In the genomic region with DNA sequence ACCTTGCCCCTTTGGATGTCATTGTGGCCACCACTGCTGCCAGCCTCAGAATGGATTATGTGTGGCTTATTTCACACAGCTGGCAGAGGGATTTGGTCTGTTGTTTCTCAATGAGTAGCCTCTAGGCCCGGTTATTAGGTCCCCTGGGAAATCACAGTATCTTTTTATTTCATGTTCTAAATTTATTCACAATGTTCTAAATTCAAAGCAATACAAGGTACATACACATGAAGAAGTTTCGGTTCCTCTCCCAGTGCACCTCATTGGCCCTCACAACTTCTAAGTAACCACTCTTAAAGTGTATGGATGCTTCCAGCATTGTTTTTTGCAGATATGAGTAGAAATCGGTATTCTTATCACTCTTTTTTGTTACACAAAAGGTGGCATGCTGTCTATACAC, we compare ENCODE assay signal across 16 cellular contexts.
DNase-seq lines count a peak whose midpoint lies in the region; ATAC-seq, FAIRE-seq and TF ChIP-seq lines count a peak whose summit lies in the region.
"Had no signal": no experiment of that assay in that cellular context is flagged by ENCODE, and none has a peak within 500 bp of the region (broad histone marks: within the 10 kb centered on the region; RNA-seq: fewer than 3 reads in every experiment).

No MANE protein-coding gene starts in this region.

- DNase-seq in GM06990 (ENCODE audit: extremely low read depth, insufficient read length) (peak; percentile 62), tibial nerve (ENCODE audit: low spot score in 2 of 2) (no peak), OCI-M1 (lab: John Stamatoyannopoulos, UW) (no peak), HTR-8/SVneo (ENCODE audit: insufficient read length, low spot score) (no peak), endodermal cell (no peak)
- DNase-seq: ACHN; activated CD8-positive, alpha-beta memory T cell treated with anti-CD3 and anti-CD28 coated beads for 24 hours; DMS53; immature natural killer cell; NCI-H1105; NCI-H69 had no signal

- H3K27me3 Mint-ChIP-seq in endodermal cell (ENCODE audit: insufficient read depth) = no peaks in the 10 kb centered on the region
- H3K27me3 Mint-ChIP-seq: activated naive CD8-positive, alpha-beta T cell had no signal

- H3K9ac ChIP-seq in endodermal cell (ENCODE audit: extremely low read depth, low read length, poor library complexity, severe bottlenecking) = no peak overlapping the region
- H3K9ac ChIP-seq: neural progenitor cell had no signal

- H3K9me3 Mint-ChIP-seq in endodermal cell = no peaks in the 10 kb centered on the region

- H3K36me3 Mint-ChIP-seq in endodermal cell (ENCODE audit: low read depth) = no peaks in the 10 kb centered on the region
- H3K36me3 Mint-ChIP-seq: activated naive CD8-positive, alpha-beta T cell; immature natural killer cell; neural progenitor cell had no signal

- H3K27ac Mint-ChIP-seq in endodermal cell = no peak overlapping the region
- H3K27ac Mint-ChIP-seq: activated naive CD8-positive, alpha-beta T cell; immature natural killer cell; neural progenitor cell had no signal

- H3K4me3 ChIP-seq in GM06990 (replicated peaks; ENCODE audit: low read depth, low read length) = no peak overlapping the region
- no peak overlapping the region for H3K4me3 ChIP-seq in tibial nerve
- H3K4me3 ChIP-seq in endodermal cell (ENCODE audit: low read length) = no peak overlapping the region
- H3K4me3 ChIP-seq: neural progenitor cell had no signal

- no peak overlapping the region for H3K4me3 Mint-ChIP-seq in endodermal cell
- H3K4me3 Mint-ChIP-seq: activated naive CD8-positive, alpha-beta T cell; immature natural killer cell; neural progenitor cell had no signal

- TF ChIP-seq CTCF in GM06990 (IDR thresholded peaks at IDR 0.05; ENCODE audit: insufficient read depth, low read length, poor library complexity, severe bottlenecking) (no peak), tibial nerve (IDR thresholded peaks at IDR 0.05) (no peak), endodermal cell (conservative IDR thresholded peaks at IDR 0.05) (no peak)

- H3K27me3 ChIP-seq in GM06990 (replicated peaks; ENCODE audit: control insufficient read depth, insufficient read depth, low read length) (no peaks in the 10 kb centered on the region), tibial nerve (no peaks in the 10 kb centered on the region), endodermal cell (ENCODE audit: control insufficient read depth, insufficient read depth, low read length, poor library complexity, severe bottlenecking) (no peaks in the 10 kb centered on the region)
- H3K27me3 ChIP-seq: neural progenitor cell had no signal

- TF ChIP-seq EP300 in tibial nerve (IDR thresholded peaks at IDR 0.05) = no peak

- H3K4me1 ChIP-seq in tibial nerve = no peaks in the 10 kb centered on the region
- H3K4me1 ChIP-seq in endodermal cell (ENCODE audit: control insufficient read depth, insufficient read depth, low read length) = no peaks in the 10 kb centered on the region
- H3K4me1 ChIP-seq: neural progenitor cell had no signal

- FAIRE-seq in HTR-8/SVneo (lab: Jason Lieb, UNC) = no peak

- peak; percentile 88 for ATAC-seq in GM19328 (IDR thresholded peaks at IDR 0.05; ENCODE audit: unreplicated experiment)
- peak; percentile 79 for ATAC-seq in HG02759 (IDR thresholded peaks at IDR 0.05; ENCODE audit: unreplicated experiment)
- ATAC-seq in HG03565 (IDR thresholded peaks at IDR 0.05; ENCODE audit: unreplicated experiment) = peak; percentile 91

- TF ChIP-seq POLR2A in tibial nerve (IDR thresholded peaks at IDR 0.05) = no peak

- WGBS in tibial nerve, 2 donors = 75 to 76% methylated on average over 3 of the region's 3 CpGs
- WGBS in endodermal cell (ENCODE audit: insufficient coverage in 1 of 2, insufficient read length in 1 of 2), 2 experiments = 90 to 92% methylated on average over 2 to 3 of the region's 3 CpGs

- H3K36me3 ChIP-seq in GM06990 (ENCODE audit: control insufficient read depth, insufficient read depth, low read length) = no peaks in the 10 kb centered on the region
- H3K36me3 ChIP-seq in tibial nerve = no peaks in the 10 kb centered on the region
- no peaks in the 10 kb centered on the region for H3K36me3 ChIP-seq in endodermal cell (ENCODE audit: control insufficient read depth, insufficient read depth, low read length)
- H3K36me3 ChIP-seq: neural progenitor cell had no signal

- H3K9me3 ChIP-seq in tibial nerve (no peaks in the 10 kb centered on the region), endodermal cell (ENCODE audit: control insufficient read depth, low read length) (no peaks in the 10 kb centered on the region)

- H3K27ac ChIP-seq in tibial nerve (no peak overlapping the region), endodermal cell (ENCODE audit: low read depth, low read length) (no peak overlapping the region)
- H3K27ac ChIP-seq: neural progenitor cell had no signal

- H3K4me1 Mint-ChIP-seq in endodermal cell = no peaks in the 10 kb centered on the region
- H3K4me1 Mint-ChIP-seq: immature natural killer cell had no signal
